8 cellular contexts compared by ENCODE assay signal in genomic region chr9:128191406-128192046, GRCh38. TPM values are rescaled to one million over a fixed set of nuclear protein-coding genes. Genes with fewer than 3 reads are reported as not detected.
DNase-seq lines count a peak whose midpoint lies in the region; ATAC-seq and TF ChIP-seq lines count a peak whose summit lies in the region.

CIZ1 (minus strand) TSS chr9:128191572; CDS start chr9:128190857, 715 bp downstream.

- H3K4me3 ChIP-seq in thymus (ENCODE audit: low read length) = peak within 1 kb of the TSS; percentile 66

- peaks cover 10% of the 10 kb centered on the region for H3K4me1 ChIP-seq in thymus (ENCODE audit: control insufficient read depth, insufficient read depth, low read length)

- H3K36me3 Mint-ChIP-seq in activated naive CD4-positive, alpha-beta T cell treated with anti-CD3 and anti-CD28 coated beads for 36 hours (ENCODE audit: low read depth) = peaks cover 4% of the 10 kb centered on the region
- H3K36me3 Mint-ChIP-seq in osteocyte (ENCODE audit: unreplicated experiment) = peaks cover 17% of the 10 kb centered on the region

- peaks cover 1% of the 10 kb centered on the region for H3K9me3 ChIP-seq in thymus (ENCODE audit: control insufficient read depth)

- H3K9me3 Mint-ChIP-seq in activated naive CD4-positive, alpha-beta T cell treated with anti-CD3 and anti-CD28 coated beads for 36 hours = no peaks in the 10 kb centered on the region
- no peaks in the 10 kb centered on the region for H3K9me3 Mint-ChIP-seq in osteocyte (ENCODE audit: unreplicated experiment)

- H3K36me3 ChIP-seq in thymus (ENCODE audit: control insufficient read depth, insufficient read depth) = peaks cover 4% of the 10 kb centered on the region

- DNase-seq in DMS 273 (lab: John Stamatoyannopoulos, UW; ENCODE audit: unreplicated experiment) (peak; percentile 88), HuH-7.5 (ENCODE audit: low spot score) (peak; percentile 95), SK-N-DZ (ENCODE audit: low spot score) (peak; percentile 80), globus pallidus (ENCODE audit: low spot score) (peak; percentile 78), osteocyte (ENCODE audit: extremely low spot score, unreplicated experiment) (peak; percentile 92)
- DNase-seq in activated naive CD4-positive, alpha-beta T cell treated with anti-CD3 and anti-CD28 coated beads for 36 hours = peak; percentile 71

- H3K27me3 ChIP-seq in thymus (ENCODE audit: control insufficient read depth, insufficient read depth) = peaks cover 13% of the 10 kb centered on the region

- peak within 1 kb of the TSS; percentile 55 for H3K27ac ChIP-seq in thymus (ENCODE audit: low read depth)

- peak within 1 kb of the TSS; percentile 83 for H3K27ac Mint-ChIP-seq in activated naive CD4-positive, alpha-beta T cell treated with anti-CD3 and anti-CD28 coated beads for 36 hours
- peak within 1 kb of the TSS; percentile 93 for H3K27ac Mint-ChIP-seq in osteocyte (ENCODE audit: unreplicated experiment)

- WGBS in thymus = 1% methylated on average over 71 of the region's 71 CpGs

- peaks cover 21% of the 10 kb centered on the region for H3K4me1 Mint-ChIP-seq in activated naive CD4-positive, alpha-beta T cell treated with anti-CD3 and anti-CD28 coated beads for 36 hours (ENCODE audit: low read depth)
- H3K4me1 Mint-ChIP-seq in osteocyte (ENCODE audit: unreplicated experiment) = peaks cover 19% of the 10 kb centered on the region

- TF ChIP-seq CTCF in osteocyte (IDR thresholded peaks at IDR 0.05) = peak; percentile 90

- peak within 1 kb of the TSS; percentile 96 for H3K4me3 Mint-ChIP-seq in activated naive CD4-positive, alpha-beta T cell treated with anti-CD3 and anti-CD28 coated beads for 36 hours
- H3K4me3 Mint-ChIP-seq in osteocyte (ENCODE audit: unreplicated experiment) = peak within 1 kb of the TSS; percentile 95

- no peaks in the 10 kb centered on the region for H3K27me3 Mint-ChIP-seq in activated naive CD4-positive, alpha-beta T cell treated with anti-CD3 and anti-CD28 coated beads for 36 hours (ENCODE audit: low read depth)
- no peaks in the 10 kb centered on the region for H3K27me3 Mint-ChIP-seq in osteocyte (ENCODE audit: unreplicated experiment)

- CTCF ChIA-PET in activated naive CD4-positive, alpha-beta T cell treated with anti-CD3 and anti-CD28 coated beads for 36 hours (lab: Charles Lee) = interaction anchor here (1.0 to 1.6 kb wide), 8 partner anchors 8 to 172 kb away, joined by 3 to 6 read pairs (median 4); no protein-coding TSS in a partner anchor

- intact Hi-C loops in activated naive CD4-positive, alpha-beta T cell treated with anti-CD3 and anti-CD28 coated beads for 36 hours (cut with micrococcal nuclease) = loop anchor here (1.0 to 5.0 kb wide), 6 partner anchors 27 to 265 kb away; partner anchors contain the start of genes BBLN, GOLGA2, ODF2 and SLC27A4

- peak; percentile 77 for ATAC-seq in GM21360 (IDR thresholded peaks at IDR 0.05; ENCODE audit: unreplicated experiment)

RNA-seq across cellular contexts. Expression of gene CIZ1, which starts in this region (rescaled TPM):
- 41.4 and 47.5 TPM in 2 replicates for polyA plus RNA-seq in SK-N-DZ (2014; cell fraction: cytosol; rRNA removed)
- 91.0 and 97.3 TPM in 2 replicates for polyA plus RNA-seq in SK-N-DZ (2014; cell fraction: nucleus; rRNA removed)
- 10 to 100 TPM; 79.5 to 82.8 TPM for total RNA-seq in activated naive CD4-positive, alpha-beta T cell treated with anti-CD3 and anti-CD28 coated beads for 36 hours
- total RNA-seq in osteocyte = 147 and 170 TPM in 2 replicates
- polyA plus RNA-seq in thymus = 36.5 TPM

Comparison
In these comparisons a context has a peak if more than half of its experiments do, and no peak if none do; other contexts are left out.
1. Peak in every context shown above with its lines: DNase-seq, ATAC-seq, H3K4me3 ChIP-seq and H3K27ac ChIP-seq.